30 cellular contexts compared by ENCODE assay signal in genomic region chr18:5145168-5145857, GRCh38. TPM values are rescaled to one million over a fixed set of nuclear protein-coding genes. Genes with fewer than 3 reads are reported as not detected.
DNase-seq lines count a peak whose midpoint lies in the region; ATAC-seq and TF ChIP-seq lines count a peak whose summit lies in the region.
"Had no signal": no experiment of that assay in that cellular context is flagged by ENCODE, and none has a peak within 500 bp of the region (broad histone marks: within the 10 kb centered on the region; RNA-seq: fewer than 3 reads in every experiment).

No MANE protein-coding gene starts in this region.

- H2AK5ac ChIP-seq in neuronal stem cell (ENCODE audit: low read depth, low read length), result no peak overlapping the region

- H3K4me1 ChIP-seq in neuronal stem cell (ENCODE audit: control insufficient read depth in 2 of 2, insufficient read depth in 1 of 2, low read depth in 1 of 2, low read length in 2 of 2) (no peaks in the 10 kb centered on the region), gastrocnemius medialis (peaks cover 0 to 4% of the 10 kb centered on the region in 2 donors)
- H3K4me1 ChIP-seq: A549 had no signal

- no peak overlapping the region for H3K27ac ChIP-seq in neuronal stem cell (replicated peaks; ENCODE audit: low read length)
- no peak overlapping the region for H3K27ac ChIP-seq in gastrocnemius medialis
- H3K27ac ChIP-seq: A549; BLaER1 treated with 17β-estradiol and CSF1 and Interleukin-3, amounts not matched to agents 10 nM and 100 nM; RWPE1; SK-N-MC had no signal

- no peak overlapping the region for H4K91ac ChIP-seq in neuronal stem cell (ENCODE audit: low read depth, low read length, poor library complexity)

- H3K9ac ChIP-seq in neuronal stem cell (ENCODE audit: low read depth, low read length, poor library complexity), result no peak overlapping the region
- H3K9ac ChIP-seq: BLaER1 treated with 17β-estradiol and CSF1 and Interleukin-3, amounts not matched to agents 10 nM and 100 nM had no signal

- H3K27me3 ChIP-seq in neuronal stem cell (ENCODE audit: control insufficient read depth in 3 of 3, insufficient read depth in 3 of 3, low read depth in 1 of 3, low read length in 3 of 3) (no peaks in the 10 kb centered on the region), gastrocnemius medialis (no peaks in the 10 kb centered on the region)
- H3K27me3 ChIP-seq: BLaER1 treated with 17β-estradiol and CSF1 and Interleukin-3, amounts not matched to agents 10 nM and 100 nM had no signal

- no peak overlapping the region for H4K8ac ChIP-seq in neuronal stem cell (ENCODE audit: low read depth, low read length)

- H3K4me2 ChIP-seq in neuronal stem cell (ENCODE audit: insufficient read depth, low read length, poor library complexity, severe bottlenecking), result no peak overlapping the region
- H3K4me2 ChIP-seq: A549 had no signal

- no peak overlapping the region for H3K27ac Mint-ChIP-seq in T-helper 17 cell
- H3K27ac Mint-ChIP-seq: CD4-positive, alpha-beta memory T cell had no signal

- H3K23ac ChIP-seq in neuronal stem cell (ENCODE audit: low read depth, low read length, poor library complexity), result no peak overlapping the region

- TF ChIP-seq CTCF in gastrocnemius medialis (IDR thresholded peaks at IDR 0.05 in 4 of 5, conservative IDR thresholded peaks at IDR 0.05 in 1 of 5), result no peak

- H3K36me3 ChIP-seq in neuronal stem cell (replicated peaks in 1 of 2; ENCODE audit: control insufficient read depth in 2 of 2, insufficient read depth in 2 of 2, low read length in 2 of 2), result no peaks in the 10 kb centered on the region
- no peaks in the 10 kb centered on the region for H3K36me3 ChIP-seq in gastrocnemius medialis
- H3K36me3 ChIP-seq: BLaER1 treated with 17β-estradiol and CSF1 and Interleukin-3, amounts not matched to agents 10 nM and 100 nM had no signal

- DNase-seq in left ventricle myocardium superior, result no peak
- DNase-seq in left cardiac atrium, result no peak
- peak; percentile 92 for DNase-seq in cerebellar cortex (ENCODE audit: low spot score)
- peak; percentile 4 for DNase-seq in inferior parietal cortex (ENCODE audit: extremely low spot score)
- DNase-seq in neuronal stem cell (ENCODE audit: low spot score), result no peak
- DNase-seq in gastrocnemius medialis, result no peak
- DNase-seq in T-helper 17 cell, result no peak
- DNase-seq: AML-193; CD4-positive, alpha-beta memory T cell; COR-L47; DMS79; H7; Kasumi-1; MV-4-11; NCI-H1105; NCI-H1436 treated with DMSO at 0.1 percent for 48 hours; NCI-H1930; NCI-H2227 treated with DMSO at 0.1 percent for 48 hours; NCI-H526 treated with DMSO at 0.1 percent for 48 hours; SIG-M5 had no signal

- no peak for TF ChIP-seq POLR2A in gastrocnemius medialis (IDR thresholded peaks at IDR 0.05)

- no peak overlapping the region for H2AFZ ChIP-seq in neuronal stem cell (ENCODE audit: low read length)

- H3K4me3 Mint-ChIP-seq in T-helper 17 cell, result no peak overlapping the region
- H3K4me3 Mint-ChIP-seq: CD4-positive, alpha-beta memory T cell had no signal

- WGBS in neuronal stem cell (ENCODE audit: extremely low coverage in 2 of 2, insufficient read length in 2 of 2, insufficient replicate concordance in 1 of 2), 2 donors, result no CpG with 5 or more reads among the region's 10 CpGs

- no peak overlapping the region for H3K4me3 ChIP-seq in neuronal stem cell (ENCODE audit: low read length in 2 of 2)
- no peak overlapping the region for H3K4me3 ChIP-seq in gastrocnemius medialis
- H3K4me3 ChIP-seq: A549; BLaER1 treated with 17β-estradiol and CSF1 and Interleukin-3, amounts not matched to agents 10 nM and 100 nM; SK-N-MC had no signal

- H2BK12ac ChIP-seq in neuronal stem cell (ENCODE audit: low read length), result no peak overlapping the region

- no peak overlapping the region for H2BK120ac ChIP-seq in neuronal stem cell (ENCODE audit: low read depth, low read length)

- peak; percentile 52 for ATAC-seq in left ventricle myocardium superior
- ATAC-seq in left cardiac atrium, result no peak
- ATAC-seq in gastrocnemius medialis, result no peak
- ATAC-seq in T-helper 17 cell, result no peak
- ATAC-seq: A549, HepG2, Panc1 had no signal

- no peak overlapping the region for H3K4ac ChIP-seq in neuronal stem cell (ENCODE audit: low read length)

- H3K79me1 ChIP-seq in neuronal stem cell (ENCODE audit: low read depth, low read length), result no peaks in the 10 kb centered on the region

- H3K14ac ChIP-seq in neuronal stem cell (ENCODE audit: low read length), result no peak overlapping the region

- H2BK5ac ChIP-seq in neuronal stem cell (ENCODE audit: low read length), result no peak overlapping the region

- intact Hi-C loops in left ventricle myocardium superior (cut with micrococcal nuclease) (no loop called here), left cardiac atrium (cut with DNase I) (no loop called here), gastrocnemius medialis (cut with DNase I; ENCODE audit: low total_unique reads) (no loop called here)

- no peak overlapping the region for H2BK15ac ChIP-seq in neuronal stem cell (ENCODE audit: low read length)

- H3K4me1 Mint-ChIP-seq in T-helper 17 cell, result no peaks in the 10 kb centered on the region
- H3K4me1 Mint-ChIP-seq: CD4-positive, alpha-beta memory T cell had no signal

- H3K36me3 Mint-ChIP-seq in T-helper 17 cell (ENCODE audit: low read depth), result no peaks in the 10 kb centered on the region
- H3K36me3 Mint-ChIP-seq: CD4-positive, alpha-beta memory T cell had no signal

- H3K27me3 Mint-ChIP-seq in T-helper 17 cell, result peaks cover 15% of the 10 kb centered on the region

- no peaks in the 10 kb centered on the region for H3K9me3 ChIP-seq in neuronal stem cell (replicated peaks in 1 of 2; ENCODE audit: control insufficient read depth in 2 of 2, insufficient read depth in 1 of 2, low read depth in 1 of 2, low read length in 2 of 2)
- no peaks in the 10 kb centered on the region for H3K9me3 ChIP-seq in gastrocnemius medialis
- no peaks in the 10 kb centered on the region for H3K9me3 ChIP-seq in T-helper 17 cell (ENCODE audit: control insufficient read depth, low read length, poor library complexity, severe bottlenecking)
- H3K9me3 ChIP-seq: A549; BLaER1 treated with 17β-estradiol and CSF1 and Interleukin-3, amounts not matched to agents 10 nM and 100 nM had no signal

- in situ Hi-C loops in gastrocnemius medialis (cut with MboI; ENCODE audit: low sequenced_read_pairs in 4 of 4), result no loop called here

- H3K18ac ChIP-seq in neuronal stem cell (ENCODE audit: low read length), result no peak overlapping the region

RNA-seq across cellular contexts. Expression of gene AKAIN1, which starts 51.7 kb away (rescaled TPM):
- not detected for total RNA-seq in left ventricle myocardium superior
- total RNA-seq in left cardiac atrium, result not detected
- polyA plus RNA-seq in neuronal stem cell (2013, experiment 1 of 2), result not detected
- polyA plus RNA-seq in neuronal stem cell (2013, experiment 2 of 2), result not detected
- not detected for total RNA-seq in gastrocnemius medialis
- total RNA-seq in T-helper 17 cell, result not detected
- total RNA-seq: CD4-positive, alpha-beta memory T cell; H7; HepG2; HT1080; M059J; NCI-H460; OCI-LY7 had no signal
- polyA plus RNA-seq: A549; CD4-positive, alpha-beta memory T cell; HepG2 had no signal

Comparison
In these comparisons a context has a peak if more than half of its experiments do, and no peak if none do; other contexts are left out.
1. DNase-seq: peak in cerebellar cortex (single experiment) and inferior parietal cortex (single experiment); none in left ventricle myocardium superior (single experiment), left cardiac atrium (single experiment), neuronal stem cell (single experiment), gastrocnemius medialis (0 of 2) and T-helper 17 cell (0 of 3).